Comparison of ENCODE assay signal across 8 cellular contexts in genomic region chr11:66267379-66268209, GRCh38.
DNase-seq lines count a peak whose midpoint lies in the region; ATAC-seq lines count a peak whose summit lies in the region.

No MANE protein-coding gene starts in this region.

- peaks cover 19% of the 10 kb centered on the region for H3K4me1 Mint-ChIP-seq in memory B cell

- peaks cover 9% of the 10 kb centered on the region for H3K36me3 Mint-ChIP-seq in memory B cell

- peak overlapping the region; percentile 97 for H3K4me3 Mint-ChIP-seq in memory B cell

- ATAC-seq in GM18868 (IDR thresholded peaks at IDR 0.05; ENCODE audit: unreplicated experiment) (peak; percentile 52), HG03103 (IDR thresholded peaks at IDR 0.05; ENCODE audit: low read depth, unreplicated experiment) (peak; percentile 43), memory B cell (ENCODE audit: low read depth) (peak; percentile 56)

- no peaks in the 10 kb centered on the region for H3K9me3 Mint-ChIP-seq in memory B cell

- peak overlapping the region; percentile 98 for H3K27ac Mint-ChIP-seq in memory B cell

- H3K27me3 Mint-ChIP-seq in memory B cell = no peaks in the 10 kb centered on the region

- peak; percentile 94 for DNase-seq in AG08396 (ENCODE audit: low spot score)
- peak; percentile 71 for DNase-seq in NCI-H774 (lab: John Stamatoyannopoulos, UW)
- peak; percentile 94 for DNase-seq in activated CD8-positive, alpha-beta memory T cell treated with anti-CD3 and anti-CD28 coated beads for 24 hours
- DNase-seq in effector CD8-positive, alpha-beta T cell (lab: John Stamatoyannopoulos, UW) = peak; percentile 85
- peak; percentile 83 to 85 for DNase-seq in memory B cell (ENCODE audit: low spot score in 2 of 2)
- peak; percentile 76 to 91 (median 80) for DNase-seq in stimulated activated CD4-positive, alpha-beta T cell treated with anti-CD3 and anti-CD28 coated beads, TNF-alpha, amount 100 ng/mL, for 48 hours (ENCODE audit: low read depth in 3 of 3)

Comparison
In these comparisons a context has a peak if more than half of its experiments do, and no peak if none do; other contexts are left out.
1. Peak in every context shown above with its lines: DNase-seq and ATAC-seq.